8 cellular contexts compared by ENCODE assay signal in the genomic region with DNA sequence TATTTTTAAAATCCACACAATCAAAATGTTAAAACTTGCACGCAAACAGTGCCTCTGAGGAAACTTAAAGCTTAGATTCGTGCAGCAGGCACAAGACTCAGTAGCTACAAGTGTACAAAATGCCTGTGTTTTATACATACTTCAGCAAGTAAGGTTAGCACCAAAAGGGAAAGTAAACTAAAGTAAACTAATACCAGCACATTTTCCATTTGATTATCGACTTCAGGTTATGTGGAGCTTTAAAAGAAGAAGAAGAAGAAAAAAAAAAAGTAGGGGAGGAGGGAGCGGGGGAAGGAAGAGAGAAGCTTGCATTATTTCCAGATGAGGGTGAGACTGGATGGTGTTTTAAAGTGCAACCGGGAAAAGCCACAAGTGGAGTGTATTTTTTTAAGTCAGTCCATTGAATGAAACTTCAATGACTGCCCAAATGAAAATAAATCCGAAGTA. TPM values are rescaled to one million over a fixed set of nuclear protein-coding genes. Genes with fewer than 3 reads are reported as not detected.
DNase-seq lines count a peak whose midpoint lies in the region; ATAC-seq and TF ChIP-seq lines count a peak whose summit lies in the region.

No MANE protein-coding gene starts in this region.

- no peaks in the 10 kb centered on the region for H3K27me3 Mint-ChIP-seq in IgD-negative memory B cell

- ATAC-seq in stimulated activated effector memory CD8-positive, alpha-beta T cell treated with anti-CD3 and anti-CD28 coated beads, Interleukin-12 subunit alpha, Interleukin-12 subunit beta, amount 100 ng/mL, for 72 hours: peak; percentile 30
- no peak for ATAC-seq in HG03097 (IDR thresholded peaks at IDR 0.05; ENCODE audit: low FRiP score, unreplicated experiment)
- no peak for ATAC-seq in GM19035 (IDR thresholded peaks at IDR 0.05; ENCODE audit: unreplicated experiment)

- H3K27ac Mint-ChIP-seq in IgD-negative memory B cell: peak overlapping the region; percentile 75 to 90 (median 86)
- peak overlapping the region; percentile 74 for H3K27ac Mint-ChIP-seq in stimulated activated effector memory CD8-positive, alpha-beta T cell treated with anti-CD3 and anti-CD28 coated beads, Interleukin-12 subunit alpha, Interleukin-12 subunit beta, amount 100 ng/mL, for 72 hours

- no peaks in the 10 kb centered on the region for H3K9me3 Mint-ChIP-seq in IgD-negative memory B cell
- no peaks in the 10 kb centered on the region for H3K9me3 Mint-ChIP-seq in stimulated activated effector memory CD8-positive, alpha-beta T cell treated with anti-CD3 and anti-CD28 coated beads, Interleukin-12 subunit alpha, Interleukin-12 subunit beta, amount 100 ng/mL, for 72 hours

- H3K4me3 Mint-ChIP-seq in IgD-negative memory B cell: peak overlapping the region in 1 of 4 donors; percentile 93
- H3K4me3 Mint-ChIP-seq in stimulated activated effector memory CD8-positive, alpha-beta T cell treated with anti-CD3 and anti-CD28 coated beads, Interleukin-12 subunit alpha, Interleukin-12 subunit beta, amount 100 ng/mL, for 72 hours: no peak overlapping the region

- in situ Hi-C loops in astrocyte of the cerebellum (cut with HindIII; ENCODE audit: low sequenced_read_pairs): loop anchor here (5.0 to 25.0 kb wide), 4 partner anchors 355 to 670 kb away; no protein-coding TSS in a partner anchor

- peaks cover 3 to 5% (median 5%) of the 10 kb centered on the region in 3 donors for H3K4me1 Mint-ChIP-seq in IgD-negative memory B cell
- peaks cover 20% of the 10 kb centered on the region for H3K4me1 Mint-ChIP-seq in stimulated activated effector memory CD8-positive, alpha-beta T cell treated with anti-CD3 and anti-CD28 coated beads, Interleukin-12 subunit alpha, Interleukin-12 subunit beta, amount 100 ng/mL, for 72 hours

- H3K36me3 Mint-ChIP-seq in IgD-negative memory B cell: no peaks in the 10 kb centered on the region
- H3K36me3 Mint-ChIP-seq in stimulated activated effector memory CD8-positive, alpha-beta T cell treated with anti-CD3 and anti-CD28 coated beads, Interleukin-12 subunit alpha, Interleukin-12 subunit beta, amount 100 ng/mL, for 72 hours: peaks cover 6% of the 10 kb centered on the region

- H3K4me3 ChIP-seq in astrocyte of the cerebellum (ENCODE audit: low read depth, low read length): peak overlapping the region; percentile 59

- no peak for TF ChIP-seq CTCF in astrocyte of the cerebellum (IDR thresholded peaks at IDR 0.05; ENCODE audit: low read depth, low read length, missing control alignments)

- peak; percentile 54 for DNase-seq in NCI-H2029 (lab: John Stamatoyannopoulos, UW)
- no peak for DNase-seq in NCI-H2029 treated with DMSO at 0.1 percent for 48 hours (lab: John Stamatoyannopoulos, UW)
- DNase-seq in astrocyte of the cerebellum (ENCODE audit: low read depth): no peak
- peak; percentile 67 for DNase-seq in inferior parietal cortex (ENCODE audit: extremely low spot score)
- DNase-seq in stimulated activated effector memory CD8-positive, alpha-beta T cell treated with anti-CD3 and anti-CD28 coated beads, Interleukin-12 subunit alpha, Interleukin-12 subunit beta, amount 100 ng/mL, for 72 hours (ENCODE audit: low spot score in 2 of 2): no peak

RNA-seq across cellular contexts. Expression of gene ADAMTS6, which starts 0.6 kb away (rescaled TPM):
- polyA plus RNA-seq in IgD-negative memory B cell: 0.88 TPM

Comparison
In these comparisons a context has a peak if more than half of its experiments do, and no peak if none do; other contexts are left out.
1. DNase-seq: peak in NCI-H2029 (single experiment) and inferior parietal cortex (single experiment); none in NCI-H2029 treated with DMSO at 0.1 percent for 48 hours (single experiment), astrocyte of the cerebellum (single experiment) and stimulated activated effector memory CD8-positive, alpha-beta T cell treated with anti-CD3 and anti-CD28 coated beads, Interleukin-12 subunit alpha, Interleukin-12 subunit beta, amount 100 ng/mL, for 72 hours (0 of 2).